1 cellular context compared by ENCODE assay signal in the genomic region with DNA sequence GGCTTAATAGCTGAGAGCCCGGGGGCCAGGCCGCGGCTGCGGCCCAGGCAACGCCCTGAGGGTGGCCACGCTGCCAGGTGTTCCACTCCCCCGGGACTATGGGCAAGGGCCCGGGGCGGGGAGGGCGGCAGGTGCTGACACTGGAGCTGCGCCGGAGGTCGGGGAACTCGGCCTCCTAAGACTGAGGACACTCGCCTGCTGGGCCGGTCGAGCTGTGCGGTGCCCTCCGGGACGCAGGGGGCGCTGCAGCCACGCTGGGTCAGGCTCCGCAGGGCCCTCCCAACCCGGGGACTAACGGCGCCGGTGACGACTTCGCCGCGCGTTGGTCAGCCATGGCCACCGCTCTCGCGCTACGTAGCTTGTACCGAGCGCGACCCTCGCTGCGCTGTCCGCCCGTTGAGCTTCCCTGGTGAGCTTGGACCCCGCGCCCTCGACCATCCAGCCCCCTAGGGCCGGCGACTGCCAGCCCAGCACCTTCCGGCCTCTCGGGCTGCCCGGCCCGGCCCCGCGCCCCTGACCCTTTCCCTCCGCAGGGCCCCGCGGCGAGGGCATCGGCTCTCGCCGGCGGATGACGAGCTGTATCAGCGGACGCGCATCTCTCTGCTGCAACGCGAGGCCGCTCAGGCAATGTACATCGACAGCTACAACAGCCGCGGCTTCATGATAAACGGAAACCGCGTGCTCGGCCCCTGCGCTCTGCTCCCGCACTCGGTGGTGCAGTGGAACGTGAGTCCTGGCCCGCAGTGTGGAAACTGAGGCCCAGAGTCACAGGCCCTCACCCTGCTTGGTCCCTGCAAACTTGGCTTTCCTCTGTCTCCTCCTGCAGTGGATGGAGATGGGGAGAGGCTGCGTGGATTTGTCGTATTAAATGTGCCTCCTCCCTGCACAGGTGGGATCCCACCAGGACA.
TF ChIP-seq lines count a peak whose summit lies in the region.

A gene with protein sequence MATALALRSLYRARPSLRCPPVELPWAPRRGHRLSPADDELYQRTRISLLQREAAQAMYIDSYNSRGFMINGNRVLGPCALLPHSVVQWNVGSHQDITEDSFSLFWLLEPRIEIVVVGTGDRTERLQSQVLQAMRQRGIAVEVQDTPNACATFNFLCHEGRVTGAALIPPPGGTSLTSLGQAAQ (plus strand): TSS at position 309 of the 908 bp plus-strand sequence. CDS start 24 bp downstream, at position 333.

TF ChIP-seq in K562, 482 proteins besides CTCF, POLR2A, EP300 and RAD21 (continued from another document and continues in another):
- TF ChIP-seq, protein P1, sequence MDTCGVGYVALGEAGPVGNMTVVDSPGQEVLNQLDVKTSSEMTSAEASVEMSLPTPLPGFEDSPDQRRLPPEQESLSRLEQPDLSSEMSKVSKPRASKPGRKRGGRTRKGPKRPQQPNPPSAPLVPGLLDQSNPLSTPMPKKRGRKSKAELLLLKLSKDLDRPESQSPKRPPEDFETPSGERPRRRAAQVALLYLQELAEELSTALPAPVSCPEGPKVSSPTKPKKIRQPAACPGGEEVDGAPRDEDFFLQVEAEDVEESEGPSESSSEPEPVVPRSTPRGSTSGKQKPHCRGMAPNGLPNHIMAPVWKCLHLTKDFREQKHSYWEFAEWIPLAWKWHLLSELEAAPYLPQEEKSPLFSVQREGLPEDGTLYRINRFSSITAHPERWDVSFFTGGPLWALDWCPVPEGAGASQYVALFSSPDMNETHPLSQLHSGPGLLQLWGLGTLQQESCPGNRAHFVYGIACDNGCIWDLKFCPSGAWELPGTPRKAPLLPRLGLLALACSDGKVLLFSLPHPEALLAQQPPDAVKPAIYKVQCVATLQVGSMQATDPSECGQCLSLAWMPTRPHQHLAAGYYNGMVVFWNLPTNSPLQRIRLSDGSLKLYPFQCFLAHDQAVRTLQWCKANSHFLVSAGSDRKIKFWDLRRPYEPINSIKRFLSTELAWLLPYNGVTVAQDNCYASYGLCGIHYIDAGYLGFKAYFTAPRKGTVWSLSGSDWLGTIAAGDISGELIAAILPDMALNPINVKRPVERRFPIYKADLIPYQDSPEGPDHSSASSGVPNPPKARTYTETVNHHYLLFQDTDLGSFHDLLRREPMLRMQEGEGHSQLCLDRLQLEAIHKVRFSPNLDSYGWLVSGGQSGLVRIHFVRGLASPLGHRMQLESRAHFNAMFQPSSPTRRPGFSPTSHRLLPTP (IDR thresholded peaks at IDR 0.05; ENCODE audit: borderline replicate concordance, extremely low read depth, insufficient read length), result no peak
- no peak for TF ChIP-seq ZFPM2 (CRISPR knock-in tag; IDR thresholded peaks at IDR 0.05)
- TF ChIP-seq, protein P2, sequence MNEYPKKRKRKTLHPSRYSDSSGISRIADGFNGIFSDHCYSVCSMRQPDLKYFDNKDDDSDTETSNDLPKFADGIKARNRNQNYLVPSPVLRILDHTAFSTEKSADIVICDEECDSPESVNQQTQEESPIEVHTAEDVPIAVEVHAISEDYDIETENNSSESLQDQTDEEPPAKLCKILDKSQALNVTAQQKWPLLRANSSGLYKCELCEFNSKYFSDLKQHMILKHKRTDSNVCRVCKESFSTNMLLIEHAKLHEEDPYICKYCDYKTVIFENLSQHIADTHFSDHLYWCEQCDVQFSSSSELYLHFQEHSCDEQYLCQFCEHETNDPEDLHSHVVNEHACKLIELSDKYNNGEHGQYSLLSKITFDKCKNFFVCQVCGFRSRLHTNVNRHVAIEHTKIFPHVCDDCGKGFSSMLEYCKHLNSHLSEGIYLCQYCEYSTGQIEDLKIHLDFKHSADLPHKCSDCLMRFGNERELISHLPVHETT (CRISPR knock-in tag; conservative IDR thresholded peaks at IDR 0.05 in 1 of 2, IDR thresholded peaks at IDR 0.05 in 1 of 2), result peak in 1 of 2 experiments; percentile 90; a peak in 2 of 4 replicates
- TF ChIP-seq SMARCB1 (IDR thresholded peaks at IDR 0.05; ENCODE audit: insufficient read length, low read depth), result no peak
- no peak for TF ChIP-seq HEY1 (CRISPR knock-in tag; IDR thresholded peaks at IDR 0.05; ENCODE audit: borderline replicate concordance)
- TF ChIP-seq FIP1L1 (IDR thresholded peaks at IDR 0.05; ENCODE audit: low read depth, low read length, poor library complexity, severe bottlenecking), result peak; percentile 93
- TF ChIP-seq ZSCAN32 (CRISPR knock-in tag; IDR thresholded peaks at IDR 0.05), result no peak
- peak; percentile 30; the same call in 1 of the 2 replicates for TF ChIP-seq CBFA2T2 (conservative IDR thresholded peaks at IDR 0.05)
- TF ChIP-seq NFIC (IDR thresholded peaks at IDR 0.05), result 0 out of 2 replicates have a peak, but pooled peaks have one; percentile 33
- no peak for TF ChIP-seq BRF1 (IDR thresholded peaks at IDR 0.05; ENCODE audit: borderline replicate concordance, extremely low read depth, insufficient read length)
- TF ChIP-seq ZNF12 (CRISPR knock-in tag; IDR thresholded peaks at IDR 0.05), result peak; percentile 26; the same call in 1 of the 2 replicates
- no peak for TF ChIP-seq POLR3A (IDR thresholded peaks at IDR 0.05; ENCODE audit: borderline replicate concordance, extremely low read depth, insufficient read depth, insufficient read length)
- TF ChIP-seq ZNF551 (CRISPR knock-in tag; IDR thresholded peaks at IDR 0.05), result no peak
- TF ChIP-seq HNRNPL (IDR thresholded peaks at IDR 0.05; ENCODE audit: low read depth, low read length), result peak; percentile 95
- TF ChIP-seq FOS (IDR thresholded peaks at IDR 0.05; ENCODE audit: extremely low read depth, insufficient read length), result no peak
- TF ChIP-seq ETS2 (tag; IDR thresholded peaks at IDR 0.05; ENCODE audit: borderline replicate concordance, poor library complexity, severe bottlenecking), result no peak
- no peak for TF ChIP-seq JUNB (CRISPR knock-in tag; conservative IDR thresholded peaks at IDR 0.05)
- peak; percentile 15 for TF ChIP-seq PRPF4 (IDR thresholded peaks at IDR 0.05; ENCODE audit: insufficient read depth, low read depth, low read length, poor library complexity, severe bottlenecking)
- no peak for TF ChIP-seq KLF13 (tag; IDR thresholded peaks at IDR 0.05; ENCODE audit: borderline replicate concordance, low read depth)
- TF ChIP-seq FOXK1 (CRISPR knock-in tag; IDR thresholded peaks at IDR 0.05; ENCODE audit: borderline replicate concordance), result no peak; the same call in 1 of the 2 replicates
- TF ChIP-seq, protein P3, sequence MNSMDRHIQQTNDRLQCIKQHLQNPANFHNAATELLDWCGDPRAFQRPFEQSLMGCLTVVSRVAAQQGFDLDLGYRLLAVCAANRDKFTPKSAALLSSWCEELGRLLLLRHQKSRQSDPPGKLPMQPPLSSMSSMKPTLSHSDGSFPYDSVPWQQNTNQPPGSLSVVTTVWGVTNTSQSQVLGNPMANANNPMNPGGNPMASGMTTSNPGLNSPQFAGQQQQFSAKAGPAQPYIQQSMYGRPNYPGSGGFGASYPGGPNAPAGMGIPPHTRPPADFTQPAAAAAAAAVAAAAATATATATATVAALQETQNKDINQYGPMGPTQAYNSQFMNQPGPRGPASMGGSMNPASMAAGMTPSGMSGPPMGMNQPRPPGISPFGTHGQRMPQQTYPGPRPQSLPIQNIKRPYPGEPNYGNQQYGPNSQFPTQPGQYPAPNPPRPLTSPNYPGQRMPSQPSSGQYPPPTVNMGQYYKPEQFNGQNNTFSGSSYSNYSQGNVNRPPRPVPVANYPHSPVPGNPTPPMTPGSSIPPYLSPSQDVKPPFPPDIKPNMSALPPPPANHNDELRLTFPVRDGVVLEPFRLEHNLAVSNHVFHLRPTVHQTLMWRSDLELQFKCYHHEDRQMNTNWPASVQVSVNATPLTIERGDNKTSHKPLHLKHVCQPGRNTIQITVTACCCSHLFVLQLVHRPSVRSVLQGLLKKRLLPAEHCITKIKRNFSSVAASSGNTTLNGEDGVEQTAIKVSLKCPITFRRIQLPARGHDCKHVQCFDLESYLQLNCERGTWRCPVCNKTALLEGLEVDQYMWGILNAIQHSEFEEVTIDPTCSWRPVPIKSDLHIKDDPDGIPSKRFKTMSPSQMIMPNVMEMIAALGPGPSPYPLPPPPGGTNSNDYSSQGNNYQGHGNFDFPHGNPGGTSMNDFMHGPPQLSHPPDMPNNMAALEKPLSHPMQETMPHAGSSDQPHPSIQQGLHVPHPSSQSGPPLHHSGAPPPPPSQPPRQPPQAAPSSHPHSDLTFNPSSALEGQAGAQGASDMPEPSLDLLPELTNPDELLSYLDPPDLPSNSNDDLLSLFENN (IDR thresholded peaks at IDR 0.05; ENCODE audit: low read depth in 2 of 2, low read length in 2 of 2), result no peak
- TF ChIP-seq, protein P4, sequence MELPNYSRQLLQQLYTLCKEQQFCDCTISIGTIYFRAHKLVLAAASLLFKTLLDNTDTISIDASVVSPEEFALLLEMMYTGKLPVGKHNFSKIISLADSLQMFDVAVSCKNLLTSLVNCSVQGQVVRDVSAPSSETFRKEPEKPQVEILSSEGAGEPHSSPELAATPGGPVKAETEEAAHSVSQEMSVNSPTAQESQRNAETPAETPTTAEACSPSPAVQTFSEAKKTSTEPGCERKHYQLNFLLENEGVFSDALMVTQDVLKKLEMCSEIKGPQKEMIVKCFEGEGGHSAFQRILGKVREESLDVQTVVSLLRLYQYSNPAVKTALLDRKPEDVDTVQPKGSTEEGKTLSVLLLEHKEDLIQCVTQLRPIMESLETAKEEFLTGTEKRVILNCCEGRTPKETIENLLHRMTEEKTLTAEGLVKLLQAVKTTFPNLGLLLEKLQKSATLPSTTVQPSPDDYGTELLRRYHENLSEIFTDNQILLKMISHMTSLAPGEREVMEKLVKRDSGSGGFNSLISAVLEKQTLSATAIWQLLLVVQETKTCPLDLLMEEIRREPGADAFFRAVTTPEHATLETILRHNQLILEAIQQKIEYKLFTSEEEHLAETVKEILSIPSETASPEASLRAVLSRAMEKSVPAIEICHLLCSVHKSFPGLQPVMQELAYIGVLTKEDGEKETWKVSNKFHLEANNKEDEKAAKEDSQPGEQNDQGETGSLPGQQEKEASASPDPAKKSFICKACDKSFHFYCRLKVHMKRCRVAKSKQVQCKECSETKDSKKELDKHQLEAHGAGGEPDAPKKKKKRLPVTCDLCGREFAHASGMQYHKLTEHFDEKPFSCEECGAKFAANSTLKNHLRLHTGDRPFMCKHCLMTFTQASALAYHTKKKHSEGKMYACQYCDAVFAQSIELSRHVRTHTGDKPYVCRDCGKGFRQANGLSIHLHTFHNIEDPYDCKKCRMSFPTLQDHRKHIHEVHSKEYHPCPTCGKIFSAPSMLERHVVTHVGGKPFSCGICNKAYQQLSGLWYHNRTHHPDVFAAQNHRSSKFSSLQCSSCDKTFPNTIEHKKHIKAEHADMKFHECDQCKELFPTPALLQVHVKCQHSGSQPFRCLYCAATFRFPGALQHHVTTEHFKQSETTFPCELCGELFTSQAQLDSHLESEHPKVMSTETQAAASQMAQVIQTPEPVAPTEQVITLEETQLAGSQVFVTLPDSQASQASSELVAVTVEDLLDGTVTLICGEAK (IDR thresholded peaks at IDR 0.05), result peak; percentile 29; the same call in 1 of the 2 replicates
- TF ChIP-seq, protein P4 (CRISPR knock-in tag; IDR thresholded peaks at IDR 0.05), result no peak
- peak; percentile 40; the same call in 1 of the 2 replicates for TF ChIP-seq MYC (IDR thresholded peaks at IDR 0.05; ENCODE audit: low read depth, low read length)
- no peak; the same call in 1 of the 2 replicates for TF ChIP-seq MYC (CRISPR knock-in tag; IDR thresholded peaks at IDR 0.05; ENCODE audit: borderline replicate concordance, low read depth)
- TF ChIP-seq PHF21A (IDR thresholded peaks at IDR 0.05; ENCODE audit: borderline replicate concordance, low read depth), result no peak
- TF ChIP-seq MCM5 (IDR thresholded peaks at IDR 0.05; ENCODE audit: low read depth), result no peak
- TF ChIP-seq, protein P5, sequence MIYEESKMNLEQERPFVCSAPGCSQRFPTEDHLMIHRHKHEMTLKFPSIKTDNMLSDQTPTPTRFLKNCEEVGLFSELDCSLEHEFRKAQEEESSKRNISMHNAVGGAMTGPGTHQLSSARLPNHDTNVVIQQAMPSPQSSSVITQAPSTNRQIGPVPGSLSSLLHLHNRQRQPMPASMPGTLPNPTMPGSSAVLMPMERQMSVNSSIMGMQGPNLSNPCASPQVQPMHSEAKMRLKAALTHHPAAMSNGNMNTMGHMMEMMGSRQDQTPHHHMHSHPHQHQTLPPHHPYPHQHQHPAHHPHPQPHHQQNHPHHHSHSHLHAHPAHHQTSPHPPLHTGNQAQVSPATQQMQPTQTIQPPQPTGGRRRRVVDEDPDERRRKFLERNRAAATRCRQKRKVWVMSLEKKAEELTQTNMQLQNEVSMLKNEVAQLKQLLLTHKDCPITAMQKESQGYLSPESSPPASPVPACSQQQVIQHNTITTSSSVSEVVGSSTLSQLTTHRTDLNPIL (CRISPR knock-in tag; IDR thresholded peaks at IDR 0.05), result no peak
- 0 out of 2 replicates have a peak, but pooled peaks have one; percentile 3 for TF ChIP-seq KAT7 (CRISPR knock-in tag; IDR thresholded peaks at IDR 0.05; ENCODE audit: borderline replicate concordance)
- TF ChIP-seq C11orf30 (IDR thresholded peaks at IDR 0.05; ENCODE audit: low read depth), result peak; percentile 90
- TF ChIP-seq, protein P6, sequence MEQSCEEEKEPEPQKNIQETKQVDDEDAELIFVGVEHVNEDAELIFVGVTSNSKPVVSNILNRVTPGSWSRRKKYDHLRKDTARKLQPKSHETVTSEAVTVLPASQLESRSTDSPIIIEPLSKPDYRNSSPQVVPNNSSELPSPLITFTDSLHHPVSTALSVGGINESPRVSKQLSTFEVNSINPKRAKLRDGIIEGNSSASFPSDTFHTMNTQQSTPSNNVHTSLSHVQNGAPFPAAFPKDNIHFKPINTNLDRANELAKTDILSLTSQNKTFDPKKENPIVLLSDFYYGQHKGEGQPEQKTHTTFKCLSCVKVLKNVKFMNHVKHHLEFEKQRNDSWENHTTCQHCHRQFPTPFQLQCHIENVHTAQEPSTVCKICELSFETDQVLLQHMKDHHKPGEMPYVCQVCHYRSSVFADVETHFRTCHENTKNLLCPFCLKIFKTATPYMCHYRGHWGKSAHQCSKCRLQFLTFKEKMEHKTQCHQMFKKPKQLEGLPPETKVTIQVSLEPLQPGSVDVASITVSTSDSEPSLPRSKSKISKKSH (CRISPR knock-in tag; IDR thresholded peaks at IDR 0.05), result no peak
- peak; percentile 20 for TF ChIP-seq RBM39 (optimal IDR thresholded peaks at IDR 0.05; ENCODE audit: low read depth, low read length)
- TF ChIP-seq GTF2E2 (tag; IDR thresholded peaks at IDR 0.05), result no peak; the same call in 1 of the 2 replicates
